Comparison of ENCODE assay signal across 1 cellular context in the genomic region with DNA sequence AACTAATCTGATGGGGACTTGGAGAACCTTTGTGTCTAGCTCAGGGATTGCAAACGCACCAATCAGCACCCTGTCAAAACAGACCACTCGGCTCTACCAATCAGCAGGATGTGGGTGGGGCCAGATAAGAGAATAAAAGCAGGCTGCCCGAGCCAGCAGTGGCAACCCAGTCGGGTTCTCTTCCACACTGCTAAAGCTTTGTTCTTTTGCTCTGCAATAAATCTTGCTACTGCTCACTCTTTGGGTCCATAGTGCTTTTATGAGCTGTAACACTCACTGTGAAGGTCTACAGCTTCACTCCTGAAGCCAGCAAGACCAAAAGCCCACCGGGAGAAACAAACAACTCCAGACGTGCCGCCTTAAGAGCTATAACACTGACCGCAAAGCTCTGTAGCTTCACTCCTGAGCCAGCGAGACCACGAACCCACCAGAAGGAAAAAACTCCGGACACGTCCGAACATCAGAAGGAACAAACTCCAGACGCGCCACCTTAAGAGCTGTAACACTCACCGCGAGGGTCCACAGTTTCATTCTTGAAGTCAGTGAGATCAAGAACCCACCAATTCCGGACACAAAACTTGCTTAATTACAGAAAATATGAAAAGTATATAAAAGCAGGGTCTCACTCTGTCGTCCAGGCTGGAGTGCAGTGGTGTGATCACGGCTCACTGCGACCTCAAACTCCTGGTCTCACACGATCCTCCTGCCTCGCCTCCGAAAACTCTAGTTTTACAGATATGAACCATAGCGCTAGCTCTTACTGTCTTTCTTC.
TF ChIP-seq lines count a peak whose summit lies in the region.
"Not testable (repeated sequence)": the region's sequence is repeated elsewhere in the genome, so short reads cannot be mapped to it uniquely, and the experiment has no call there.

No MANE protein-coding gene starts in this region.

TF ChIP-seq in K562, 482 proteins besides CTCF, POLR2A, EP300 and RAD21:
- peak; percentile 95 for TF ChIP-seq HDGF (IDR thresholded peaks at IDR 0.05)
- not testable (repeated sequence) for TF ChIP-seq ID3 (CRISPR knock-in tag; IDR thresholded peaks at IDR 0.05)
- peak; percentile 27; the same call in 1 of the 2 replicates for TF ChIP-seq ID3 (tag; IDR thresholded peaks at IDR 0.05)
- TF ChIP-seq NFYB (IDR thresholded peaks at IDR 0.05; ENCODE audit: extremely low read depth, insufficient read length): peak; percentile 47
- peak; percentile 92 for TF ChIP-seq ZNF121 (CRISPR knock-in tag; conservative IDR thresholded peaks at IDR 0.05)
- peak; percentile 29; the same call in 1 of the 2 replicates for TF ChIP-seq ZSCAN29 (IDR thresholded peaks at IDR 0.05)
- TF ChIP-seq RFX7 (CRISPR knock-in tag; IDR thresholded peaks at IDR 0.05): 0 out of 2 replicates have a peak, but pooled peaks have one; percentile 23
- TF ChIP-seq, protein P1, sequence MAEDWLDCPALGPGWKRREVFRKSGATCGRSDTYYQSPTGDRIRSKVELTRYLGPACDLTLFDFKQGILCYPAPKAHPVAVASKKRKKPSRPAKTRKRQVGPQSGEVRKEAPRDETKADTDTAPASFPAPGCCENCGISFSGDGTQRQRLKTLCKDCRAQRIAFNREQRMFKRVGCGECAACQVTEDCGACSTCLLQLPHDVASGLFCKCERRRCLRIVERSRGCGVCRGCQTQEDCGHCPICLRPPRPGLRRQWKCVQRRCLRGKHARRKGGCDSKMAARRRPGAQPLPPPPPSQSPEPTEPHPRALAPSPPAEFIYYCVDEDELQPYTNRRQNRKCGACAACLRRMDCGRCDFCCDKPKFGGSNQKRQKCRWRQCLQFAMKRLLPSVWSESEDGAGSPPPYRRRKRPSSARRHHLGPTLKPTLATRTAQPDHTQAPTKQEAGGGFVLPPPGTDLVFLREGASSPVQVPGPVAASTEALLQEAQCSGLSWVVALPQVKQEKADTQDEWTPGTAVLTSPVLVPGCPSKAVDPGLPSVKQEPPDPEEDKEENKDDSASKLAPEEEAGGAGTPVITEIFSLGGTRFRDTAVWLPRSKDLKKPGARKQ (CRISPR knock-in tag; IDR thresholded peaks at IDR 0.05): peak; percentile 69; the same call in 1 of the 2 replicates
- TF ChIP-seq THRAP3 (IDR thresholded peaks at IDR 0.05; ENCODE audit: borderline replicate concordance): 0 out of 2 replicates have a peak, but pooled peaks have one; percentile 41
- 0 out of 2 replicates have a peak, but pooled peaks have one; percentile 83 for TF ChIP-seq HLTF (IDR thresholded peaks at IDR 0.05)
